1 cellular context compared by ENCODE assay signal in the genomic region with DNA sequence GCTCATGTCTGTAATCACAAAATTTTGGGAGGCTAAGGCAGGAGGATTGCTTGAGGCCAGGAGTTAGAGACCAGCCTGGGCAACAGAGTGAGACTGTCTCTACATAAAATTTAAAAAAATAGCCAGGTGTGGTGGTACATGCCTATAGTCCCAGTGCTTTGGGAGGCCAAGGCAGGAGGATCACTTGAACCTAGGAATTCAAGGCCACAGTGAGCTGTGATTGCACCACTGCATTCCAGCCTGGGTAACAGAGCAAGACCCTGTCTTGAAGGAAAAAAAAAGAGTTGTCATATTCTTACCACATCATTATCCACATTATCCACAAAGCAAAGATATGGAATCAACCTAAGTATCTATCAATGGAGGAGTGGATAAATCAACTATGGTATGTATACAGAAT.
TF ChIP-seq lines count a peak whose summit lies in the region.

No MANE protein-coding gene starts in this region.

TF ChIP-seq in HepG2, 621 proteins besides CTCF, POLR2A, EP300 and RAD21:
- peak; percentile 73 for TF ChIP-seq TEAD3 (CRISPR knock-in tag; optimal IDR thresholded peaks at IDR 0.05; ENCODE audit: borderline replicate concordance)
- TF ChIP-seq, protein P1, sequence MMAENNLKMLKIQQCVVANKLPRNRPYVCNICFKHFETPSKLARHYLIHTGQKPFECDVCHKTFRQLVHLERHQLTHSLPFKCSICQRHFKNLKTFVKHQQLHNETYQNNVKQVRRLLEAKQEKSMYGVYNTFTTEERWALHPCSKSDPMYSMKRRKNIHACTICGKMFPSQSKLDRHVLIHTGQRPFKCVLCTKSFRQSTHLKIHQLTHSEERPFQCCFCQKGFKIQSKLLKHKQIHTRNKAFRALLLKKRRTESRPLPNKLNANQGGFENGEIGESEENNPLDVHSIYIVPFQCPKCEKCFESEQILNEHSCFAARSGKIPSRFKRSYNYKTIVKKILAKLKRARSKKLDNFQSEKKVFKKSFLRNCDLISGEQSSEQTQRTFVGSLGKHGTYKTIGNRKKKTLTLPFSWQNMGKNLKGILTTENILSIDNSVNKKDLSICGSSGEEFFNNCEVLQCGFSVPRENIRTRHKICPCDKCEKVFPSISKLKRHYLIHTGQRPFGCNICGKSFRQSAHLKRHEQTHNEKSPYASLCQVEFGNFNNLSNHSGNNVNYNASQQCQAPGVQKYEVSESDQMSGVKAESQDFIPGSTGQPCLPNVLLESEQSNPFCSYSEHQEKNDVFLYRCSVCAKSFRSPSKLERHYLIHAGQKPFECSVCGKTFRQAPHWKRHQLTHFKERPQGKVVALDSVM (CRISPR knock-in tag; IDR thresholded peaks at IDR 0.05), result peak; percentile 95
- TF ChIP-seq, protein P2, sequence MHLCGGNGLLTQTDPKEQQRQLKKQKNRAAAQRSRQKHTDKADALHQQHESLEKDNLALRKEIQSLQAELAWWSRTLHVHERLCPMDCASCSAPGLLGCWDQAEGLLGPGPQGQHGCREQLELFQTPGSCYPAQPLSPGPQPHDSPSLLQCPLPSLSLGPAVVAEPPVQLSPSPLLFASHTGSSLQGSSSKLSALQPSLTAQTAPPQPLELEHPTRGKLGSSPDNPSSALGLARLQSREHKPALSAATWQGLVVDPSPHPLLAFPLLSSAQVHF (CRISPR knock-in tag; IDR thresholded peaks at IDR 0.05), result no peak
